ENCODE assay signal across 11 cellular contexts in genomic region chrX:19875051-19875432, GRCh38. TPM values are rescaled to one million over a fixed set of nuclear protein-coding genes. Genes with fewer than 3 reads are reported as not detected.
DNase-seq lines count a peak whose midpoint lies in the region; ATAC-seq, FAIRE-seq and TF ChIP-seq lines count a peak whose summit lies in the region.
"Had no signal": no experiment of that assay in that cellular context is flagged by ENCODE, and none has a peak within 500 bp of the region (broad histone marks: within the 10 kb centered on the region; RNA-seq: fewer than 3 reads in every experiment).

No MANE protein-coding gene starts in this region.

- peaks cover 2% of the 10 kb centered on the region for H3K9me3 Mint-ChIP-seq in memory B cell

- no peak overlapping the region for H3K4me3 ChIP-seq in DND-41 (ENCODE audit: low read depth in 1 of 2, low read length in 2 of 2)
- H3K4me3 ChIP-seq in Panc1 (ENCODE audit: low read depth in 2 of 2, low read length in 2 of 2), result no peak overlapping the region
- H3K4me3 ChIP-seq: gastrocnemius medialis had no signal

- no peak overlapping the region for H3K4me2 ChIP-seq in DND-41 (ENCODE audit: insufficient read depth, low read length)

- H3K9me3 ChIP-seq in DND-41 (ENCODE audit: insufficient read depth, low read length, severe bottlenecking) (no peaks in the 10 kb centered on the region), Panc1 (ENCODE audit: control insufficient read depth, insufficient read depth, low read depth, low read length) (no peaks in the 10 kb centered on the region)
- H3K9me3 ChIP-seq: gastrocnemius medialis had no signal

- POLR2A ChIA-PET in Panc1 (lab: Charles Lee), result no interaction called here

- in situ Hi-C loops in Panc1 (cut with HindIII; ENCODE audit: low pct_unique_long_range_greater_than_20kb, low sequenced_read_pairs) (no loop called here), GM13976 (cut with MboI; ENCODE audit: low sequenced_read_pairs, unreplicated experiment) (loop anchor here (25.0 kb wide), 1 partner anchor 513 kb away; no protein-coding TSS in a partner anchor)

- no peak overlapping the region for H2AFZ ChIP-seq in DND-41 (ENCODE audit: low read depth, low read length)

- peak overlapping the region; percentile 83 for H3K4me3 Mint-ChIP-seq in memory B cell
- H3K4me3 Mint-ChIP-seq: WTC11 had no signal

- H3K36me3 ChIP-seq in DND-41 (ENCODE audit: insufficient read depth, low read length) (peaks cover 6% of the 10 kb centered on the region), Panc1 (ENCODE audit: control insufficient read depth, insufficient read depth, low read length) (no peaks in the 10 kb centered on the region)
- H3K36me3 ChIP-seq: gastrocnemius medialis had no signal

- no peaks in the 10 kb centered on the region for H3K27me3 Mint-ChIP-seq in memory B cell

- H3K4me1 Mint-ChIP-seq in memory B cell, result peaks cover 39% of the 10 kb centered on the region

- peak; percentile 67 for ATAC-seq in DND-41 (ENCODE audit: insufficient read depth, low read depth)
- ATAC-seq in Panc1, result peak; percentile 84
- ATAC-seq in memory B cell (ENCODE audit: low read depth), result peak; percentile 83
- ATAC-seq in HG03135 (IDR thresholded peaks at IDR 0.05; ENCODE audit: unreplicated experiment), result no peak
- ATAC-seq: gastrocnemius medialis, WTC11 had no signal

- no TSS peak for BruUV-seq in Panc1 (replicated peaks; lab: Mats Ljungman, UMichigan)

- no peak for FAIRE-seq in H54 (lab: Jason Lieb, UNC)
- FAIRE-seq: bronchial epithelial cell had no signal

- H3K36me3 Mint-ChIP-seq in memory B cell, result peaks cover 4% of the 10 kb centered on the region

- H3K27ac Mint-ChIP-seq in memory B cell, result peak overlapping the region; percentile 99
- H3K27ac Mint-ChIP-seq: WTC11 had no signal

- peaks cover 87% of the 10 kb centered on the region for H3K79me2 ChIP-seq in DND-41 (ENCODE audit: insufficient read depth, low read length)

- peaks cover 53% of the 10 kb centered on the region for H3K4me1 ChIP-seq in DND-41 (ENCODE audit: insufficient read depth, low read length)
- H3K4me1 ChIP-seq in Panc1 (ENCODE audit: control insufficient read depth, insufficient read depth, low read length), result no peaks in the 10 kb centered on the region
- H3K4me1 ChIP-seq: gastrocnemius medialis had no signal

- CTCF ChIA-PET in Panc1 (lab: Charles Lee), result no interaction called here

- H3K27ac ChIP-seq in DND-41 (ENCODE audit: low read length) (no peak overlapping the region; the same call in 1 of the 2 replicates), Panc1 (ENCODE audit: low read length) (no peak overlapping the region)
- H3K27ac ChIP-seq: gastrocnemius medialis had no signal

- TF ChIP-seq CTCF in DND-41 (IDR thresholded peaks at IDR 0.05; ENCODE audit: borderline replicate concordance, extremely low read depth, low read length, poor library complexity, severe bottlenecking) (no peak), Panc1 (IDR thresholded peaks at IDR 0.05) (no peak), GM13976 (IDR thresholded peaks at IDR 0.05; ENCODE audit: borderline replicate concordance, control extremely low read depth, extremely low read depth, insufficient read depth, missing control alignments) (no peak)

- H3K9ac ChIP-seq in DND-41 (ENCODE audit: low read depth, low read length), result no peak overlapping the region

- DNase-seq in DND-41 (peak; percentile 58), H54 (ENCODE audit: insufficient read length, low spot score) (peak; percentile 4), Panc1 (ENCODE audit: low read depth, low spot score) (no peak), memory B cell (ENCODE audit: low spot score in 2 of 2) (peak; percentile 24 to 34), dermis blood vessel endothelial cell (no peak), NCI-H187 (lab: John Stamatoyannopoulos, UW) (no peak), GM13976 (ENCODE audit: low spot score) (no peak)
- DNase-seq: gastrocnemius medialis had no signal

- no peak for TF ChIP-seq POLR2A in H54 (IDR thresholded peaks at IDR 0.05; ENCODE audit: low read depth, low read length)

- H3K27me3 ChIP-seq in DND-41 (ENCODE audit: insufficient read depth, low read length, poor library complexity) (no peaks in the 10 kb centered on the region), Panc1 (ENCODE audit: control insufficient read depth, insufficient read depth, low read length) (no peaks in the 10 kb centered on the region)

- H4K20me1 ChIP-seq in DND-41 (ENCODE audit: insufficient read depth, low read length), result peaks cover 16% of the 10 kb centered on the region

- intact Hi-C loops in Panc1 (cut with micrococcal nuclease; ENCODE audit: unreplicated experiment), result no loop called here

RNA-seq across cellular contexts. Expression of gene SH3KBP1, which starts 12.4 kb away (rescaled TPM):
- total RNA-seq in Panc1 (2021; ENCODE audit: unreplicated experiment), result 34.6 TPM
- polyA plus RNA-seq in Panc1 (2012; ENCODE audit: insufficient read length), result 32.0 TPM
- 9.2 and 22.3 TPM in 2 replicates for total RNA-seq in dermis blood vessel endothelial cell

Comparison
In these comparisons a context has a peak if more than half of its experiments do, and no peak if none do; other contexts are left out.
1. DNase-seq: peak in DND-41 (single experiment), H54 (single experiment) and memory B cell (2 of 2); none in Panc1 (single experiment), dermis blood vessel endothelial cell (single experiment), NCI-H187 (0 of 2) and GM13976 (single experiment).